In the genomic region with DNA sequence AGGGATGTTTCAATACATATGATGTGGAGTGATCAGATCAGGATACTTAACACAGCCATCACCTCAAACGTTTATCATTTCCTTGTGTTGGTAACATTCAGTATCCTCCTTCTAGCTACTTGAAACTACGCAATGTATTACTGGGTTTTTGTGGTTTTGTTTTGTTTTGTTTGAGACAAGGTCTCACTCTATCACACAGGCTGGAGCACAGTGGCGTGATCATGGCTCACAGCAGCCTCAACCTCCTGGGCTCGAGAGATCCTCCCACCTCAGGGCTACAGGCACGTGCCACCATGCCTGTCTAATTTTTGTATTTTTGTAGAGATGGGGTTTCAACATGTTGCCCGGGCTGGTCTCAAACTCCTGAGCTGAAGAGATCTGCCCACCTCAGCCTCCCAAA, we compare ENCODE assay signal across 24 cellular contexts.
"Had no signal": no experiment of that assay in that cellular context is flagged by ENCODE, and none has a peak within 500 bp of the region (broad histone marks: within the 10 kb centered on the region; RNA-seq: fewer than 3 reads in every experiment).

No MANE protein-coding gene starts in this region.

- H3K4me1 Mint-ChIP-seq: activated T-helper 17 cell treated with anti-CD3 and anti-CD28 coated beads, Interleukin-2, amount 50 U/mL, for 72 hours had no signal

- DNase-seq: activated CD4-positive, alpha-beta T cell treated with anti-CD3 and anti-CD28 coated beads for 4 hours; activated CD4-positive, alpha-beta T cell treated with anti-CD3 and anti-CD28 coated beads, Interleukin-2, amount 50 U/mL, for 1 hour; activated CD4-positive, alpha-beta T cell treated with anti-CD3 and anti-CD28 coated beads, Interleukin-2, amount 50 U/mL, for 48 hours; activated CD4-positive, CD25-positive, alpha-beta regulatory T cell; activated CD4-positive, CD25-positive, alpha-beta regulatory T cell treated with anti-CD3 and anti-CD28 coated beads, Interleukin-2, amount 50 U/mL, for 72 hours; activated CD8-positive, alpha-beta memory T cell treated with anti-CD3 and anti-CD28 coated beads, Interleukin-2, amount 50 U/mL, for 4 hours; activated effector memory CD4-positive, alpha-beta T cell treated with Interleukin-2 at 50 U/mL for 16 hours; activated gamma-delta T cell treated with Interleukin-2 at 50 U/mL for 16 hours; activated naive CD4-positive, alpha-beta T cell treated with anti-CD3 and anti-CD28 coated beads, Interleukin-2, amount 50 U/mL, for 16 hours; activated naive CD4-positive, alpha-beta T cell treated with Interleukin-2 at 50 U/mL for 16 hours; activated T-cell treated with anti-CD3 and anti-CD28 coated beads, Interleukin-2, amount 50 U/mL, for 1 hour; amniotic stem cell; anterior cingulate cortex; brain microvascular endothelial cell; cortex of kidney; dermis blood vessel endothelial cell; effector CD4-positive, alpha-beta T cell; effector memory CD8-positive, alpha-beta T cell; erythroblast; foreskin keratinocyte; gastrocnemius medialis; glutamatergic neuron had no signal

- ATAC-seq: activated T-helper 17 cell treated with anti-CD3 and anti-CD28 coated beads, Interleukin-2, amount 50 U/mL, for 72 hours; effector memory CD8-positive, alpha-beta T cell; foreskin keratinocyte; gastrocnemius medialis had no signal

- H3K36me3 Mint-ChIP-seq: activated naive CD8-positive, alpha-beta T cell had no signal

- H3K4me3 Mint-ChIP-seq: activated naive CD8-positive, alpha-beta T cell; activated T-helper 17 cell treated with anti-CD3 and anti-CD28 coated beads, Interleukin-2, amount 50 U/mL, for 72 hours; effector memory CD8-positive, alpha-beta T cell had no signal

- H3K9me3 Mint-ChIP-seq: effector memory CD8-positive, alpha-beta T cell had no signal

- H3K27ac Mint-ChIP-seq: activated naive CD8-positive, alpha-beta T cell; activated T-helper 17 cell treated with anti-CD3 and anti-CD28 coated beads, Interleukin-2, amount 50 U/mL, for 72 hours; effector memory CD8-positive, alpha-beta T cell had no signal
